9 cellular contexts compared by ENCODE assay signal in the genomic region with DNA sequence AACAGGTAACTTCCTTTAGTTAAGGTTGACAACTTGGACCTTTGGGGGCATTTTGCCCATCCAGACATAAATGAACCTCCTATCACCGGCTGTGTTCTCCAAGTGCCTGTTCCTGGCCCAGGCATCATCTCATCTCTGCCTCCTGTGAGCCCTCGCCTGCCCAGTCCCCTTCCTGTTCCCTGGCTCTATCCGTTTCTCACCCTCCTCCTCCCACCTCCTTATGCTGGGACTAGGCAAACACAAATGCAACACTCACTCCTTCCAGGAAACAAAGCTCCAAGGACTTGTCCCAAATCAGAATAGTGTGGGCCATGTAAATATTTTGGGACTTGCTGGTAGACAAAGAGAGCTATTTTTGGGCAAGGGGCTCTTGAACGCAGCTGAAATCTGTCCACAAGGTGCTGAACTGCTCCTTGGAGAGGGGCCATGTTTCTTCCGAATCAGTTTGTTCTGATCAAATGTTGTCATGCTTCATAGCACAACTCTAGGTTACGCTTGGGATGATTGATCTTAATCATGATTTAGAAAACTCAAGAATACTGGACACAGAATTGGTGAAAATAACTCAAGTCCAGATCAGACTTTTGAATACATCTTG. TPM values are rescaled to one million over a fixed set of nuclear protein-coding genes. Genes with fewer than 3 reads are reported as not detected.
DNase-seq lines count a peak whose midpoint lies in the region; ATAC-seq and TF ChIP-seq lines count a peak whose summit lies in the region.
"Had no signal": no experiment of that assay in that cellular context is flagged by ENCODE, and none has a peak within 500 bp of the region (broad histone marks: within the 10 kb centered on the region; RNA-seq: fewer than 3 reads in every experiment).

No MANE protein-coding gene starts in this region.

- no peak for TF ChIP-seq RAD21 in IMR-90 (IDR thresholded peaks at IDR 0.05; ENCODE audit: low read length)

- no TSS peak for BruUV-seq in IMR-90 (replicated peaks; lab: Mats Ljungman, UMichigan)

- peaks cover 26% of the 10 kb centered on the region for H3K9me1 ChIP-seq in IMR-90 (ENCODE audit: insufficient read depth, low read length)

- dilution Hi-C loops in IMR-90 (cut with HindIII; ENCODE audit: low sequenced_read_pairs, unreplicated experiment): no loop called here

- H3K79me1 ChIP-seq in IMR-90 (ENCODE audit: low read depth in 1 of 2, low read length in 2 of 2): peaks cover 0 to 26% of the 10 kb centered on the region in 2 experiments; a peak in 2 of 4 replicates

- H4K20me1 ChIP-seq in IMR-90 (ENCODE audit: insufficient read depth, low read length): no peaks in the 10 kb centered on the region

- H3K4me3 Mint-ChIP-seq in activated naive CD8-positive, alpha-beta T cell: peak overlapping the region; percentile 59
- peak overlapping the region; percentile 59 for H3K4me3 Mint-ChIP-seq in stimulated activated effector memory CD8-positive, alpha-beta T cell treated with anti-CD3 and anti-CD28 coated beads, Interleukin-12 subunit alpha, Interleukin-12 subunit beta, amount 100 ng/mL, for 72 hours

- peak overlapping the region; percentile 89 for H2BK120ac ChIP-seq in IMR-90 (ENCODE audit: low read depth, low read length)

- no peak overlapping the region; the same call in 1 of the 2 replicates for H3K4me2 ChIP-seq in IMR-90 (ENCODE audit: low read depth, low read length)

- peak overlapping the region; percentile 76 for H3K14ac ChIP-seq in IMR-90 (replicated peaks; ENCODE audit: low read depth, low read length)

- H3K18ac ChIP-seq in IMR-90 (ENCODE audit: low read depth, low read length): peak overlapping the region; percentile 62

- peaks cover 10% of the 10 kb centered on the region for H3K9me3 Mint-ChIP-seq in activated naive CD8-positive, alpha-beta T cell (ENCODE audit: low read depth)
- peaks cover 3% of the 10 kb centered on the region for H3K9me3 Mint-ChIP-seq in stimulated activated effector memory CD8-positive, alpha-beta T cell treated with anti-CD3 and anti-CD28 coated beads, Interleukin-12 subunit alpha, Interleukin-12 subunit beta, amount 100 ng/mL, for 72 hours

- peaks cover 95% of the 10 kb centered on the region for H3K4me1 Mint-ChIP-seq in activated naive CD8-positive, alpha-beta T cell (ENCODE audit: low read depth)
- H3K4me1 Mint-ChIP-seq in stimulated activated effector memory CD8-positive, alpha-beta T cell treated with anti-CD3 and anti-CD28 coated beads, Interleukin-12 subunit alpha, Interleukin-12 subunit beta, amount 100 ng/mL, for 72 hours: peaks cover 88% of the 10 kb centered on the region

- H2BK5ac ChIP-seq in IMR-90 (ENCODE audit: low read depth, low read length, poor library complexity, severe bottlenecking): peak overlapping the region; percentile 83

- H3K23ac ChIP-seq in IMR-90 (ENCODE audit: low read depth, low read length): peak overlapping the region; percentile 85; the same call in 1 of the 2 replicates

- in situ Hi-C loops in IMR-90 (cut with MboI; ENCODE audit: low sequenced_read_pairs): loop anchor here (25.0 kb wide), 1 partner anchor 645 kb away; no protein-coding TSS in a partner anchor

- 0 out of 2 replicates have a peak overlapping the region, but pooled peaks have one; percentile 3 for H3K56ac ChIP-seq in IMR-90 (ENCODE audit: extremely low read depth, insufficient read depth, low read length)

- H2BK20ac ChIP-seq in IMR-90 (ENCODE audit: low read depth, low read length): peak overlapping the region; percentile 85

- no peak for TF ChIP-seq CTCF in IMR-90 (conservative IDR thresholded peaks at IDR 0.05; ENCODE audit: low read depth, low read length)
- TF ChIP-seq CTCF in GM10248 (IDR thresholded peaks at IDR 0.05; ENCODE audit: control extremely low read depth, extremely low read depth, low read depth, missing control alignments): no peak

- no peak overlapping the region for H3K4me3 ChIP-seq in IMR-90 (ENCODE audit: insufficient read depth, low read depth, low read length)

- H3K9ac ChIP-seq in IMR-90 (ENCODE audit: low read depth, low read length): peak overlapping the region; percentile 47; the same call in 1 of the 2 replicates

- DNase-seq in IMR-90: no peak
- peak; percentile 36 for DNase-seq in inferior parietal cortex (ENCODE audit: extremely low spot score)
- no peak for DNase-seq in stimulated activated effector memory CD8-positive, alpha-beta T cell treated with anti-CD3 and anti-CD28 coated beads, Interleukin-12 subunit alpha, Interleukin-12 subunit beta, amount 100 ng/mL, for 72 hours (ENCODE audit: low spot score in 2 of 2)
- DNase-seq in T1000 (lab: John Stamatoyannopoulos, UW): no peak
- no peak for DNase-seq in GM10248 (ENCODE audit: extremely low spot score)
- DNase-seq in cerebellum (ENCODE audit: low spot score): no peak

- H2AK9ac ChIP-seq in IMR-90 (replicated peaks; ENCODE audit: low read depth, low read length, poor library complexity): no peak overlapping the region

- peak overlapping the region; percentile 19 to 83 for H4K8ac ChIP-seq in IMR-90 (ENCODE audit: low read depth in 2 of 2, low read length in 2 of 2)

- POLR2A ChIA-PET in IMR-90 (lab: Charles Lee; ENCODE audit: unreplicated experiment): no interaction called here
- POLR2A ChIA-PET in GM10248 (lab: Yijun Ruan, JAX): no interaction called here

- CTCF ChIA-PET in IMR-90 (lab: Yijun Ruan, JAX) (interaction anchor here (0.6 kb wide), 2 partner anchors 104 to 117 kb away, joined by 3 read pairs; no protein-coding TSS in a partner anchor), GM10248 (lab: Yijun Ruan, JAX) (interaction anchor here (1.1 to 2.3 kb wide), 6 partner anchors 9 to 110 kb away, joined by 3 to 8 read pairs (median 6); no protein-coding TSS in a partner anchor)

- peak overlapping the region; percentile 97 for H4K5ac ChIP-seq in IMR-90 (ENCODE audit: low read depth, low read length)

- H2BK15ac ChIP-seq in IMR-90 (ENCODE audit: low read depth, low read length): peak overlapping the region; percentile 89

- H3K4ac ChIP-seq in IMR-90 (ENCODE audit: low read depth, low read length): peak overlapping the region; percentile 93

- intact Hi-C loops in IMR-90 (cut with micrococcal nuclease): loop anchor here (10.0 kb wide), 1 partner anchor 273 kb away; no protein-coding TSS in a partner anchor

- no peak for ATAC-seq in IMR-90 (ENCODE audit: low read depth)
- no peak for ATAC-seq in stimulated activated effector memory CD8-positive, alpha-beta T cell treated with anti-CD3 and anti-CD28 coated beads, Interleukin-12 subunit alpha, Interleukin-12 subunit beta, amount 100 ng/mL, for 72 hours
- no peak for ATAC-seq in HG03139 (IDR thresholded peaks at IDR 0.05; ENCODE audit: unreplicated experiment)
- ATAC-seq: HCT116 had no signal

- 72% methylated on average over 3 of the region's 6 CpGs; no CpG with 5 or more reads in 1 of the 2 experiments for WGBS in IMR-90 (ENCODE audit: extremely low coverage in 2 of 2, insufficient read length in 1 of 2), 2 experiments

- H3K36me3 Mint-ChIP-seq in activated naive CD8-positive, alpha-beta T cell: peaks cover 29% of the 10 kb centered on the region
- H3K36me3 Mint-ChIP-seq in stimulated activated effector memory CD8-positive, alpha-beta T cell treated with anti-CD3 and anti-CD28 coated beads, Interleukin-12 subunit alpha, Interleukin-12 subunit beta, amount 100 ng/mL, for 72 hours: peaks cover 80% of the 10 kb centered on the region

- H3K27ac Mint-ChIP-seq in activated naive CD8-positive, alpha-beta T cell: peak overlapping the region; percentile 88
- peak overlapping the region; percentile 64 for H3K27ac Mint-ChIP-seq in stimulated activated effector memory CD8-positive, alpha-beta T cell treated with anti-CD3 and anti-CD28 coated beads, Interleukin-12 subunit alpha, Interleukin-12 subunit beta, amount 100 ng/mL, for 72 hours

- TF ChIP-seq POLR2A in IMR-90 (IDR thresholded peaks at IDR 0.05; ENCODE audit: low read depth, low read length): no peak; the same call in 1 of the 2 replicates

- H3K27ac ChIP-seq in IMR-90 (ENCODE audit: insufficient read depth, low read length): peak overlapping the region; percentile 96; the same call in 1 of the 2 replicates

- H3K9me3 ChIP-seq in IMR-90 (ENCODE audit: control insufficient read depth, insufficient read depth, low read length): no peaks in the 10 kb centered on the region

- H2AFZ ChIP-seq in IMR-90 (replicated peaks; ENCODE audit: low read length, poor library complexity): peak overlapping the region; percentile 6

- peaks cover 31% of the 10 kb centered on the region for H3K4me1 ChIP-seq in IMR-90 (ENCODE audit: control insufficient read depth, insufficient read depth, low read length)

- H3K27me3 ChIP-seq in IMR-90 (ENCODE audit: control insufficient read depth, insufficient read depth, low read length): no peaks in the 10 kb centered on the region

- H2AK5ac ChIP-seq in IMR-90 (ENCODE audit: low read depth, low read length): peak overlapping the region; percentile 99

- H3K27me3 Mint-ChIP-seq in activated naive CD8-positive, alpha-beta T cell: no peaks in the 10 kb centered on the region

- H4K91ac ChIP-seq in IMR-90 (ENCODE audit: insufficient read depth, low read depth, low read length): peak overlapping the region; percentile 90

- no peaks in the 10 kb centered on the region for H3K36me3 ChIP-seq in IMR-90 (ENCODE audit: control insufficient read depth, insufficient read depth, low read length)

TF ChIP-seq in IMR-90, 13 proteins besides CTCF, POLR2A, EP300 and RAD21 (continues in another document):
- TF ChIP-seq RFX5 (IDR thresholded peaks at IDR 0.05; ENCODE audit: low read depth, low read length): no peak
- TF ChIP-seq, protein P1, sequence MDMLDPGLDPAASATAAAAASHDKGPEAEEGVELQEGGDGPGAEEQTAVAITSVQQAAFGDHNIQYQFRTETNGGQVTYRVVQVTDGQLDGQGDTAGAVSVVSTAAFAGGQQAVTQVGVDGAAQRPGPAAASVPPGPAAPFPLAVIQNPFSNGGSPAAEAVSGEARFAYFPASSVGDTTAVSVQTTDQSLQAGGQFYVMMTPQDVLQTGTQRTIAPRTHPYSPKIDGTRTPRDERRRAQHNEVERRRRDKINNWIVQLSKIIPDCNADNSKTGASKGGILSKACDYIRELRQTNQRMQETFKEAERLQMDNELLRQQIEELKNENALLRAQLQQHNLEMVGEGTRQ (IDR thresholded peaks at IDR 0.05; ENCODE audit: low read depth, low read length): no peak
- TF ChIP-seq, protein P2, sequence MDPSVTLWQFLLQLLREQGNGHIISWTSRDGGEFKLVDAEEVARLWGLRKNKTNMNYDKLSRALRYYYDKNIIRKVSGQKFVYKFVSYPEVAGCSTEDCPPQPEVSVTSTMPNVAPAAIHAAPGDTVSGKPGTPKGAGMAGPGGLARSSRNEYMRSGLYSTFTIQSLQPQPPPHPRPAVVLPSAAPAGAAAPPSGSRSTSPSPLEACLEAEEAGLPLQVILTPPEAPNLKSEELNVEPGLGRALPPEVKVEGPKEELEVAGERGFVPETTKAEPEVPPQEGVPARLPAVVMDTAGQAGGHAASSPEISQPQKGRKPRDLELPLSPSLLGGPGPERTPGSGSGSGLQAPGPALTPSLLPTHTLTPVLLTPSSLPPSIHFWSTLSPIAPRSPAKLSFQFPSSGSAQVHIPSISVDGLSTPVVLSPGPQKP (IDR thresholded peaks at IDR 0.05; ENCODE audit: borderline replicate concordance, low read depth, low read length): no peak
- TF ChIP-seq CHD1 (IDR thresholded peaks at IDR 0.05; ENCODE audit: low read depth, low read length): no peak

RNA-seq across cellular contexts. Expression of a gene that starts 25.3 kb away (rescaled TPM):
- 0.90 and 1.4 TPM in 2 replicates for total RNA-seq in IMR-90 (2012; rRNA removed)
- polyA plus RNA-seq in IMR-90 (2012; rRNA removed): 0.72 and 0.75 TPM in 2 replicates
- 0.52 and 0.82 TPM in 2 replicates for polyA plus RNA-seq in IMR-90 (2012; cell fraction: cytosol; rRNA removed)
- 1.2 and 2.2 TPM in 2 replicates for polyA plus RNA-seq in IMR-90 (2012; cell fraction: nucleus; rRNA removed; ENCODE audit: low replicate concordance)
- 22.5 TPM for total RNA-seq in cerebellum
